In genomic region chr19:2070986-2071673, GRCh38 we compare ENCODE assay signal across 16 cellular contexts. TPM values are rescaled to one million over a fixed set of nuclear protein-coding genes. Genes with fewer than 3 reads are reported as not detected.
DNase-seq lines count a peak whose midpoint lies in the region; ATAC-seq, FAIRE-seq and TF ChIP-seq lines count a peak whose summit lies in the region.
"Had no signal": no experiment of that assay in that cellular context is flagged by ENCODE, and none has a peak within 500 bp of the region (broad histone marks: within the 10 kb centered on the region; RNA-seq: fewer than 3 reads in every experiment).

No MANE protein-coding gene starts in this region.

- no peaks in the 10 kb centered on the region for H3K9me3 ChIP-seq in DND-41 (ENCODE audit: insufficient read depth, low read length, severe bottlenecking)
- H3K9me3 ChIP-seq in PC-3 (ENCODE audit: low read length): no peaks in the 10 kb centered on the region
- H3K9me3 ChIP-seq in GM12878 (replicated peaks; ENCODE audit: control insufficient read depth, insufficient read depth, low read length): no peaks in the 10 kb centered on the region
- no peaks in the 10 kb centered on the region for H3K9me3 ChIP-seq in thyroid gland
- H3K9me3 ChIP-seq: heart left ventricle, Peyer's patch, uterus had no signal

- H3K27me3 Mint-ChIP-seq in progenitor cell of endocrine pancreas: no peaks in the 10 kb centered on the region

- no peak for TF ChIP-seq EP300 in GM12878 (IDR thresholded peaks at IDR 0.05; ENCODE audit: borderline replicate concordance in 1 of 2, control insufficient read depth in 1 of 2, low read depth in 2 of 2, low read length in 2 of 2)

- ATAC-seq in DND-41 (ENCODE audit: insufficient read depth, low read depth): no peak
- no peak for ATAC-seq in PC-3
- ATAC-seq in GM12878: peak; percentile 5; the same call in 2 of the 3 replicates
- ATAC-seq in GM18498 (IDR thresholded peaks at IDR 0.05; ENCODE audit: unreplicated experiment): no peak

- in situ Hi-C loops in GM12878 (cut with MboI): no loop called here

- peaks cover 21% of the 10 kb centered on the region for H3K36me3 Mint-ChIP-seq in progenitor cell of endocrine pancreas (ENCODE audit: insufficient read depth)

- H3K4me1 ChIP-seq in DND-41 (ENCODE audit: insufficient read depth, low read length) (no peaks in the 10 kb centered on the region), PC-3 (ENCODE audit: insufficient read depth, low read length) (no peaks in the 10 kb centered on the region), GM12878 (ENCODE audit: control insufficient read depth, insufficient read depth, low read length) (peaks cover 22% of the 10 kb centered on the region), thyroid gland (peaks cover 3 to 7% of the 10 kb centered on the region in 2 donors)

- H3K79me2 ChIP-seq in DND-41 (ENCODE audit: insufficient read depth, low read length): peaks cover 35% of the 10 kb centered on the region
- H3K79me2 ChIP-seq in PC-3 (ENCODE audit: low read length): no peaks in the 10 kb centered on the region
- H3K79me2 ChIP-seq in GM12878 (ENCODE audit: control insufficient read depth, insufficient read depth, low read length): peaks cover 29% of the 10 kb centered on the region

- no peak overlapping the region for H3K4me3 Mint-ChIP-seq in progenitor cell of endocrine pancreas (ENCODE audit: low read depth)

- 0 out of 2 replicates have a peak overlapping the region, but pooled peaks have one; percentile 39 for H3K27ac ChIP-seq in DND-41 (ENCODE audit: low read length)
- no peak overlapping the region for H3K27ac ChIP-seq in PC-3 (ENCODE audit: low read length)
- no peak overlapping the region for H3K27ac ChIP-seq in GM12878 (ENCODE audit: control insufficient read depth, insufficient read depth)
- H3K27ac ChIP-seq in thyroid gland: no peak overlapping the region
- H3K27ac ChIP-seq: heart left ventricle had no signal

- TF ChIP-seq RAD21 in GM12878 (IDR thresholded peaks at IDR 0.05; ENCODE audit: insufficient read depth, low read depth, low read length): no peak

- CTCF ChIA-PET in PC-3 (lab: Charles Lee) (no interaction called here), GM12878 (lab: Yijun Ruan, JAX) (interaction anchor here (0.6 to 2.5 kb wide), 2 partner anchors 51 to 174 kb away, joined by 3 to 11 read pairs; no protein-coding TSS in a partner anchor)

- no peak overlapping the region for H3K4me2 ChIP-seq in DND-41 (ENCODE audit: insufficient read depth, low read length)
- no peak overlapping the region for H3K4me2 ChIP-seq in PC-3 (ENCODE audit: low read length)
- H3K4me2 ChIP-seq in GM12878 (ENCODE audit: control insufficient read depth, insufficient read depth): no peak overlapping the region

- H4K20me1 ChIP-seq in DND-41 (ENCODE audit: insufficient read depth, low read length): peaks cover 29% of the 10 kb centered on the region
- no peaks in the 10 kb centered on the region for H4K20me1 ChIP-seq in PC-3 (ENCODE audit: low read length)
- peaks cover 10% of the 10 kb centered on the region for H4K20me1 ChIP-seq in GM12878 (ENCODE audit: control insufficient read depth, insufficient read depth)

- no peak for FAIRE-seq in GM12878 (lab: Jason Lieb, UNC)
- FAIRE-seq: H54 had no signal

- intact Hi-C loops in PC-3 (cut with micrococcal nuclease): no loop called here
- intact Hi-C loops in GM12878 (cut with micrococcal nuclease; ENCODE audit: unreplicated experiment): loop anchor here (2.0 kb wide), 1 partner anchor 52 kb away; no protein-coding TSS in a partner anchor
- intact Hi-C loops in thyroid gland (cut with DNase I): loop anchor here (2.0 kb wide), 1 partner anchor 50 kb away; no protein-coding TSS in a partner anchor

- H3K9ac ChIP-seq in DND-41 (ENCODE audit: low read depth, low read length): no peak overlapping the region
- no peak overlapping the region for H3K9ac ChIP-seq in PC-3 (ENCODE audit: low read length)
- no peak overlapping the region for H3K9ac ChIP-seq in GM12878 (ENCODE audit: control insufficient read depth, insufficient read depth, low read length)

- H3K36me3 ChIP-seq in DND-41 (ENCODE audit: insufficient read depth, low read length): peaks cover 56% of the 10 kb centered on the region
- peaks cover 2% of the 10 kb centered on the region; the same call in 1 of the 2 replicates for H3K36me3 ChIP-seq in PC-3 (ENCODE audit: low read depth, low read length)
- peaks cover 22 to 27% of the 10 kb centered on the region in 2 experiments for H3K36me3 ChIP-seq in GM12878 (ENCODE audit: control insufficient read depth in 2 of 2, insufficient read depth in 2 of 2, low read length in 1 of 2)
- H3K36me3 ChIP-seq in thyroid gland: peaks cover 26 to 39% of the 10 kb centered on the region in 2 donors
- H3K36me3 ChIP-seq: uterus had no signal

- WGBS in GM12878 (ENCODE audit: insufficient coverage, insufficient replicate concordance, low lambda C conversion rate, missing lambda C conversion rate): 90% methylated on average over 19 of the region's 19 CpGs
- 90 to 94% methylated on average over 10 to 19 of the region's 19 CpGs for WGBS in thyroid gland, 2 donors

- H3F3A ChIP-seq in PC-3 (ENCODE audit: low read length, unreplicated experiment): no peaks in the 10 kb centered on the region

- H3K4me1 Mint-ChIP-seq in progenitor cell of endocrine pancreas (ENCODE audit: low read depth): no peaks in the 10 kb centered on the region

- H3K9me3 Mint-ChIP-seq in progenitor cell of endocrine pancreas (ENCODE audit: low read depth): no peaks in the 10 kb centered on the region

- H3K27me3 ChIP-seq in DND-41 (ENCODE audit: insufficient read depth, low read length, poor library complexity) (no peaks in the 10 kb centered on the region), PC-3 (ENCODE audit: low read length) (no peaks in the 10 kb centered on the region), GM12878 (replicated peaks in 1 of 2; ENCODE audit: control insufficient read depth in 2 of 2, insufficient read depth in 2 of 2, low read length in 1 of 2) (no peaks in the 10 kb centered on the region), thyroid gland (no peaks in the 10 kb centered on the region)
- H3K27me3 ChIP-seq: heart left ventricle, Peyer's patch, uterus had no signal

- H3K27ac Mint-ChIP-seq in progenitor cell of endocrine pancreas: peak overlapping the region; percentile 92

- BruUV-seq in PC-3 (replicated peaks; lab: Mats Ljungman, UMichigan) (TSS peak; percentile 55), GM12878 (replicated peaks; lab: Mats Ljungman, UMichigan) (TSS peak; percentile 78)

- RAD21 ChIA-PET in GM12878 (lab: Charles Lee; ENCODE audit: unreplicated experiment): no interaction called here

- POLR2A ChIA-PET in PC-3 (lab: Charles Lee; ENCODE audit: unreplicated experiment) (no interaction called here), GM12878 (lab: Charles Lee) (interaction anchor here (0.6 to 0.9 kb wide), 5 partner anchors 10 to 1691 kb away, joined by 3 to 7 read pairs (median 4); partner anchors contain the start of gene MRPL54)

- H2AFZ ChIP-seq in DND-41 (ENCODE audit: low read depth, low read length) (no peak overlapping the region), PC-3 (ENCODE audit: low read length) (no peak overlapping the region), GM12878 (ENCODE audit: control insufficient read depth, low read depth, low read length) (no peak overlapping the region)

- SMC1A ChIA-PET in GM12878 (lab: Charles Lee; ENCODE audit: uncharacterized antibody, unreplicated experiment): no interaction called here

- peak; percentile 65 for TF ChIP-seq POLR2A in GM12878 (IDR thresholded peaks at IDR 0.05; ENCODE audit: low read depth, low read length)
- no peak for TF ChIP-seq POLR2A in thyroid gland (IDR thresholded peaks at IDR 0.05)

- H3K4me3 ChIP-seq in DND-41 (ENCODE audit: low read depth in 1 of 2, low read length in 2 of 2) (no peak overlapping the region), PC-3 (ENCODE audit: low read length) (no peak overlapping the region), GM12878 (no peak overlapping the region), thyroid gland (replicated peaks in 1 of 3) (no peak overlapping the region)
- H3K4me3 ChIP-seq: heart left ventricle, Peyer's patch, uterus had no signal

- no peak for DNase-seq in DND-41
- no peak for DNase-seq in PC-3
- no peak for DNase-seq in GM12878 (ENCODE audit: low read depth, low spot score)
- DNase-seq in progenitor cell of endocrine pancreas (ENCODE audit: low spot score, unreplicated experiment): no peak
- DNase-seq in thyroid gland: no peak
- DNase-seq in islet precursor cell: no peak
- DNase-seq: activated CD4-positive, CD25-positive, alpha-beta regulatory T cell treated with anti-CD3 and anti-CD28 coated beads, Interleukin-2, amount 50 U/mL, for 72 hours; activated effector memory CD4-positive, alpha-beta T cell treated with Interleukin-2 at 50 U/mL for 16 hours; erythroblast; heart left ventricle; Karpas-422; NCI-H1436 treated with DMSO at 0.1 percent for 48 hours; uterus had no signal

- no peak for TF ChIP-seq CTCF in DND-41 (IDR thresholded peaks at IDR 0.05; ENCODE audit: borderline replicate concordance, extremely low read depth, low read length, poor library complexity, severe bottlenecking)
- no peak for TF ChIP-seq CTCF in PC-3 (conservative IDR thresholded peaks at IDR 0.05; ENCODE audit: low read depth, low read length)
- no peak for TF ChIP-seq CTCF in GM12878 (IDR thresholded peaks at IDR 0.05 in 2 of 3, conservative IDR thresholded peaks at IDR 0.05 in 1 of 3; ENCODE audit: control insufficient read depth in 2 of 3, extremely low read depth in 1 of 3, insufficient read depth in 1 of 3, low read depth in 3 of 3, low read length in 3 of 3)
- TF ChIP-seq CTCF in progenitor cell of endocrine pancreas (IDR thresholded peaks at IDR 0.05; ENCODE audit: unreplicated experiment): no peak
- TF ChIP-seq CTCF in thyroid gland (IDR thresholded peaks at IDR 0.05): no peak

- H3K9me2 ChIP-seq in PC-3 (replicated peaks; ENCODE audit: low read length): no peaks in the 10 kb centered on the region

RNA-seq across cellular contexts. Expression of gene MKNK2, which starts 20.1 kb away (rescaled TPM):
- total RNA-seq in PC-3 (2014; rRNA removed) (95.4 and 96.8 TPM in 2 replicates), GM12878 (2014; rRNA removed) (159 and 168 TPM in 2 replicates), GM12878 (2014; rRNA removed; fragmentation: Illumina TruSeq; extraction: Trizol) (70.3 and 77.9 TPM in 2 replicates), GM12878 (2021) (365 and 378 TPM in 2 replicates), progenitor cell of endocrine pancreas (145 and 163 TPM in 2 replicates), thyroid gland (100 to 1,000 TPM; 106 to 161 (median 123) TPM)
- 200 and 243 TPM in 2 replicates for total RNA-seq in GM12878 (2013; cell fraction: nucleolus; rRNA removed)
- 99.4 TPM for polyA plus RNA-seq in GM12878 (2011; ENCODE audit: low read depth)
- polyA plus RNA-seq in GM12878 (2011; rRNA removed) (113 and 223 TPM in 2 replicates), GM12878 (2014; fragmentation: Illumina TruSeq; extraction: Trizol) (29.6 and 61.9 TPM in 2 replicates), GM12878 (2014; fragmentation: Nextera tagmentation; extraction: Ambion mirVana) (10 to 100 TPM in 1 of 2 experiments, 1 to 10 TPM in 1; 9.6 to 17.6 TPM), GM12878 (2014; rRNA removed) (195 and 218 TPM in 2 replicates), GM12878 (2016; fragmentation: Nextera tagmentation; extraction: Ambion mirVana) (10 to 100 TPM; 38.3 to 53.3 TPM)
- 264 and 354 TPM in 2 replicates for polyA plus RNA-seq in GM12878 (2011; cell fraction: cytosol; rRNA removed)
- polyA plus RNA-seq in GM12878 (2011; cell fraction: nucleus; rRNA removed): 566 and 615 TPM in 2 replicates
- polyA plus RNA-seq in GM12878 (2012): 257 and 345 TPM in 2 replicates
- 188 and 408 TPM in 2 replicates for polyA minus RNA-seq in GM12878 (2011; rRNA and poly(A)+ RNA removed)
- 223 and 291 TPM in 2 replicates for polyA minus RNA-seq in GM12878 (2011; cell fraction: cytosol; rRNA and poly(A)+ RNA removed)
- 114 and 130 TPM in 2 replicates for polyA minus RNA-seq in GM12878 (2011; cell fraction: nucleus; rRNA and poly(A)+ RNA removed)

RNA-seq across cellular contexts. Expression of gene MOB3A, which starts 25.0 kb away (rescaled TPM):
- 15.1 and 24.8 TPM in 2 replicates for total RNA-seq in PC-3 (2014; rRNA removed)
- 153 and 159 TPM in 2 replicates for total RNA-seq in GM12878 (2013; cell fraction: nucleolus; rRNA removed)
- total RNA-seq in GM12878 (2014; rRNA removed): 56.6 and 69.6 TPM in 2 replicates
- 32.7 and 40.5 TPM in 2 replicates for total RNA-seq in GM12878 (2014; rRNA removed; fragmentation: Illumina TruSeq; extraction: Trizol)
- 176 and 181 TPM in 2 replicates for total RNA-seq in GM12878 (2021)
- polyA plus RNA-seq in GM12878 (2011; ENCODE audit: low read depth): 73.8 TPM
- polyA plus RNA-seq in GM12878 (2011; rRNA removed): 71.7 and 229 TPM in 2 replicates
- 315 and 350 TPM in 2 replicates for polyA plus RNA-seq in GM12878 (2011; cell fraction: cytosol; rRNA removed)
- 137 and 163 TPM in 2 replicates for polyA plus RNA-seq in GM12878 (2011; cell fraction: nucleus; rRNA removed)
- polyA plus RNA-seq in GM12878 (2012): 168 TPM in 2 replicates
- 54.2 and 82.9 TPM in 2 replicates for polyA plus RNA-seq in GM12878 (2014; fragmentation: Illumina TruSeq; extraction: Trizol)
- polyA plus RNA-seq in GM12878 (2014; fragmentation: Nextera tagmentation; extraction: Ambion mirVana): 10 to 100 TPM in 1 of 2 experiments, 1 to 10 TPM in 1; 7.5 to 10.9 TPM
- polyA plus RNA-seq in GM12878 (2014; rRNA removed): 123 and 147 TPM in 2 replicates
- polyA plus RNA-seq in GM12878 (2016; fragmentation: Nextera tagmentation; extraction: Ambion mirVana): 10 to 100 TPM; 79.3 to 79.5 TPM
- 236 and 392 TPM in 2 replicates for polyA minus RNA-seq in GM12878 (2011; rRNA and poly(A)+ RNA removed)
- polyA minus RNA-seq in GM12878 (2011; cell fraction: cytosol; rRNA and poly(A)+ RNA removed): 239 TPM in 2 replicates
- 54.2 and 86.9 TPM in 2 replicates for polyA minus RNA-seq in GM12878 (2011; cell fraction: nucleus; rRNA and poly(A)+ RNA removed)
- total RNA-seq in progenitor cell of endocrine pancreas: 33.2 and 38.5 TPM in 2 replicates
- 10 to 100 TPM; 18.5 to 40.4 (median 26.6) TPM for total RNA-seq in thyroid gland

RNA-seq across cellular contexts. Expression of gene IZUMO4, which starts 25.6 kb away (rescaled TPM):
- 1.0 and 3.6 TPM in 2 replicates for total RNA-seq in PC-3 (2014; rRNA removed)
- 35.1 and 37.8 TPM in 2 replicates for total RNA-seq in GM12878 (2013; cell fraction: nucleolus; rRNA removed)
- total RNA-seq in GM12878 (2014; rRNA removed): 20.7 and 22.3 TPM in 2 replicates
- total RNA-seq in GM12878 (2014; rRNA removed; fragmentation: Illumina TruSeq; extraction: Trizol): 7.2 and 7.6 TPM in 2 replicates
- 12.0 and 14.6 TPM in 2 replicates for total RNA-seq in GM12878 (2021)
- 16.5 TPM for polyA plus RNA-seq in GM12878 (2011; ENCODE audit: low read depth)
- polyA plus RNA-seq in GM12878 (2011; rRNA removed): 14.2 and 22.9 TPM in 2 replicates
- 23.3 and 39.9 TPM in 2 replicates for polyA plus RNA-seq in GM12878 (2011; cell fraction: cytosol; rRNA removed)
- polyA plus RNA-seq in GM12878 (2011; cell fraction: nucleus; rRNA removed): 285 and 407 TPM in 2 replicates
- polyA plus RNA-seq in GM12878 (2012): 52.8 and 57.2 TPM in 2 replicates
- 3.8 and 7.3 TPM in 2 replicates for polyA plus RNA-seq in GM12878 (2014; fragmentation: Illumina TruSeq; extraction: Trizol)
- polyA plus RNA-seq in GM12878 (2014; fragmentation: Nextera tagmentation; extraction: Ambion mirVana): 1 to 10 TPM in 1 of 2 experiments, under 1 TPM in 1; 0.53 to 1.9 TPM
- polyA plus RNA-seq in GM12878 (2014; rRNA removed): 27.1 and 30.3 TPM in 2 replicates
- polyA plus RNA-seq in GM12878 (2016; fragmentation: Nextera tagmentation; extraction: Ambion mirVana): 1 to 10 TPM; 5.5 to 6.9 TPM
- polyA minus RNA-seq in GM12878 (2011; rRNA and poly(A)+ RNA removed): 7.2 and 11.1 TPM in 2 replicates
- polyA minus RNA-seq in GM12878 (2011; cell fraction: cytosol; rRNA and poly(A)+ RNA removed): 4.0 and 5.9 TPM in 2 replicates
- polyA minus RNA-seq in GM12878 (2011; cell fraction: nucleus; rRNA and poly(A)+ RNA removed): 23.2 and 25.0 TPM in 2 replicates
- total RNA-seq in progenitor cell of endocrine pancreas: 15.9 and 16.5 TPM in 2 replicates
- total RNA-seq in thyroid gland: 1 to 10 TPM; 1.1 to 4.2 (median 2.9) TPM

RNA-seq across cellular contexts. Expression of gene BTBD2, which starts 55.6 kb away (rescaled TPM):
- 72.0 and 94.0 TPM in 2 replicates for total RNA-seq in PC-3 (2014; rRNA removed)
- total RNA-seq in GM12878 (2013; cell fraction: nucleolus; rRNA removed): 28.6 and 36.5 TPM in 2 replicates
- 18.3 and 19.9 TPM in 2 replicates for total RNA-seq in GM12878 (2014; rRNA removed)
- 8.2 and 10.6 TPM in 2 replicates for total RNA-seq in GM12878 (2014; rRNA removed; fragmentation: Illumina TruSeq; extraction: Trizol)
- total RNA-seq in GM12878 (2021): 62.2 and 66.2 TPM in 2 replicates
- polyA plus RNA-seq in GM12878 (2011; ENCODE audit: low read depth): 14.1 TPM
- polyA plus RNA-seq in GM12878 (2011; rRNA removed): 8.8 and 18.6 TPM in 2 replicates
- polyA plus RNA-seq in GM12878 (2011; cell fraction: cytosol; rRNA removed): 17.6 and 23.3 TPM in 2 replicates
- polyA plus RNA-seq in GM12878 (2011; cell fraction: nucleus; rRNA removed): 31.2 and 32.5 TPM in 2 replicates
- polyA plus RNA-seq in GM12878 (2012): 56.8 and 72.7 TPM in 2 replicates
- polyA plus RNA-seq in GM12878 (2014; fragmentation: Illumina TruSeq; extraction: Trizol): 3.2 and 10.1 TPM in 2 replicates
- polyA plus RNA-seq in GM12878 (2014; fragmentation: Nextera tagmentation; extraction: Ambion mirVana): under 1 TPM; 0.13 to 0.37 TPM
- 45.4 and 50.9 TPM in 2 replicates for polyA plus RNA-seq in GM12878 (2014; rRNA removed)
- polyA plus RNA-seq in GM12878 (2016; fragmentation: Nextera tagmentation; extraction: Ambion mirVana): 1 to 10 TPM; 4.5 to 5.5 TPM
- polyA minus RNA-seq in GM12878 (2011; rRNA and poly(A)+ RNA removed): 7.7 and 16.5 TPM in 2 replicates
- polyA minus RNA-seq in GM12878 (2011; cell fraction: cytosol; rRNA and poly(A)+ RNA removed): 16.2 TPM in 2 replicates
- polyA minus RNA-seq in GM12878 (2011; cell fraction: nucleus; rRNA and poly(A)+ RNA removed): 5.9 and 13.0 TPM in 2 replicates
- total RNA-seq in progenitor cell of endocrine pancreas: 115 and 125 TPM in 2 replicates
- total RNA-seq in thyroid gland: 10 to 100 TPM; 74.8 to 89.9 (median 76.2) TPM
